15 cellular contexts compared by ENCODE assay signal in genomic region chr13:27661017-27661416, GRCh38. TPM values are rescaled to one million over a fixed set of nuclear protein-coding genes. Genes with fewer than 3 reads are reported as not detected.
DNase-seq lines count a peak whose midpoint lies in the region; ATAC-seq and TF ChIP-seq lines count a peak whose summit lies in the region.
"Had no signal": no experiment of that assay in that cellular context is flagged by ENCODE, and none has a peak within 500 bp of the region (broad histone marks: within the 10 kb centered on the region; RNA-seq: fewer than 3 reads in every experiment).

No MANE protein-coding gene starts in this region.

- TF ChIP-seq EP300 in transverse colon (IDR thresholded peaks at IDR 0.05; ENCODE audit: low read depth) = no peak

- POLR2A ChIA-PET in CD4-positive, alpha-beta T cell (lab: Charles Lee) = no interaction called here

- peak overlapping the region; percentile 31 for H3K27ac Mint-ChIP-seq in CD4-positive, alpha-beta T cell
- peak overlapping the region; percentile 49 for H3K27ac Mint-ChIP-seq in memory B cell

- peaks cover 0 to 5% (median 2%) of the 10 kb centered on the region in 4 donors for H3K36me3 ChIP-seq in transverse colon
- H3K36me3 ChIP-seq: BE2C had no signal

- CTCF ChIA-PET in CD4-positive, alpha-beta T cell (lab: Charles Lee) = no interaction called here

- in situ Hi-C loops in transverse colon (cut with MboI; ENCODE audit: low pct_ligation_motif_present in 1 of 4, low pct_unique_long_range_greater_than_20kb in 1 of 4, low sequenced_read_pairs in 3 of 4) = no loop called here

- peaks cover 0 to 8% (median 3%) of the 10 kb centered on the region in 4 donors for H3K4me1 ChIP-seq in transverse colon
- H3K4me1 ChIP-seq: BE2C had no signal

- H3K27me3 ChIP-seq in CD4-positive, alpha-beta T cell (ENCODE audit: control insufficient read depth, insufficient read depth, low read length) = no peaks in the 10 kb centered on the region
- H3K27me3 ChIP-seq in transverse colon = no peaks in the 10 kb centered on the region
- H3K27me3 ChIP-seq: BE2C had no signal

- TF ChIP-seq POLR2A in transverse colon (IDR thresholded peaks at IDR 0.05) = no peak

- no peak overlapping the region for H3K27ac ChIP-seq in CD4-positive, alpha-beta T cell (ENCODE audit: low read depth, low read length)
- H3K27ac ChIP-seq in transverse colon (no peak overlapping the region), substantia nigra (ENCODE audit: low read depth, low read length, poor library complexity, severe bottlenecking) (no peak overlapping the region)
- H3K27ac ChIP-seq: C4-2B, GM23248, HL-60 had no signal

- H3K27me3 Mint-ChIP-seq in CD4-positive, alpha-beta T cell = no peaks in the 10 kb centered on the region
- no peaks in the 10 kb centered on the region for H3K27me3 Mint-ChIP-seq in memory B cell
- H3K27me3 Mint-ChIP-seq: CD8-positive, alpha-beta memory T cell had no signal

- no peaks in the 10 kb centered on the region for H3K9me3 ChIP-seq in CD4-positive, alpha-beta T cell (ENCODE audit: control insufficient read depth, low read length)
- H3K9me3 ChIP-seq in transverse colon = no peaks in the 10 kb centered on the region
- H3K9me3 ChIP-seq: BE2C had no signal

- TF ChIP-seq CTCF in CD4-positive, alpha-beta T cell (IDR thresholded peaks at IDR 0.05) = no peak
- TF ChIP-seq CTCF in epithelial cell of proximal tubule (conservative IDR thresholded peaks at IDR 0.05; ENCODE audit: low read depth, low read length) (no peak), transverse colon (IDR thresholded peaks at IDR 0.05) (no peak)

- H3K36me3 Mint-ChIP-seq in CD4-positive, alpha-beta T cell (ENCODE audit: low read depth) = peaks cover 16% of the 10 kb centered on the region
- H3K36me3 Mint-ChIP-seq in memory B cell = peaks cover 16% of the 10 kb centered on the region

- no peaks in the 10 kb centered on the region for H3K9me3 Mint-ChIP-seq in CD4-positive, alpha-beta T cell
- no peaks in the 10 kb centered on the region for H3K9me3 Mint-ChIP-seq in memory B cell
- H3K9me3 Mint-ChIP-seq: CD8-positive, alpha-beta memory T cell had no signal

- H3K4me3 ChIP-seq in epithelial cell of proximal tubule (ENCODE audit: low read depth, low read length) (no peak overlapping the region), transverse colon (no peak overlapping the region)
- H3K4me3 ChIP-seq: GM23248 had no signal

- peaks cover 10% of the 10 kb centered on the region for H3K4me1 Mint-ChIP-seq in CD4-positive, alpha-beta T cell (ENCODE audit: low read depth)
- H3K4me1 Mint-ChIP-seq in memory B cell = peaks cover 2% of the 10 kb centered on the region

- no peak overlapping the region for H3K4me3 Mint-ChIP-seq in CD4-positive, alpha-beta T cell
- no peak overlapping the region for H3K4me3 Mint-ChIP-seq in memory B cell
- H3K4me3 Mint-ChIP-seq: CD8-positive, alpha-beta memory T cell had no signal

- no peak for DNase-seq in CD4-positive, alpha-beta T cell
- DNase-seq in epithelial cell of proximal tubule (ENCODE audit: low read depth) = peak; percentile 62
- DNase-seq in memory B cell (ENCODE audit: low spot score in 2 of 2) = no peak
- DNase-seq in transverse colon = no peak
- DNase-seq in substantia nigra (lab: John Stamatoyannopoulos, UW) = no peak
- DNase-seq: BE2C; Calu3; CD8-positive, alpha-beta memory T cell; DMS 273 treated with DMSO at 0.1 percent for 48 hours; GM23248 had no signal

- intact Hi-C loops in CD4-positive, alpha-beta T cell (cut with DNase I, micrococcal nuclease) = no loop called here
- intact Hi-C loops in transverse colon (cut with DNase I; ENCODE audit: low total_unique reads) = no loop called here

- ATAC-seq in CD4-positive, alpha-beta T cell (ENCODE audit: poor library complexity) = no peak
- no peak for ATAC-seq in memory B cell (ENCODE audit: low read depth)
- no peak for ATAC-seq in GM21360 (IDR thresholded peaks at IDR 0.05; ENCODE audit: unreplicated experiment)
- no peak for ATAC-seq in HG03097 (IDR thresholded peaks at IDR 0.05; ENCODE audit: low FRiP score, unreplicated experiment)
- ATAC-seq: HCT116 had no signal

RNA-seq across cellular contexts. Expression of gene POLR1D, which starts 39.3 kb away (rescaled TPM):
- 100 to 1,000 TPM; 197 to 200 TPM for total RNA-seq in CD4-positive, alpha-beta T cell
- 104 and 125 TPM in 2 replicates for total RNA-seq in epithelial cell of proximal tubule
- total RNA-seq in transverse colon = 100 to 1,000 TPM in 1 of 4 donors, 10 to 100 TPM in 3; 45.6 to 120 (median 90.4) TPM

RNA-seq across cellular contexts. Expression of gene LNX2, which starts 40.7 kb away (rescaled TPM):
- 1 to 10 TPM; 3.5 to 3.9 TPM for total RNA-seq in CD4-positive, alpha-beta T cell
- total RNA-seq in epithelial cell of proximal tubule = 4.7 and 9.0 TPM in 2 replicates
- total RNA-seq in transverse colon = 10 to 100 TPM in 3 of 4 donors, 1 to 10 TPM in 1; 1.8 to 29.6 (median 18.9) TPM
